31 cellular contexts compared by ENCODE assay signal in genomic region chrX:84223261-84223660, GRCh38.
"Had no signal": no experiment of that assay in that cellular context is flagged by ENCODE, and none has a peak within 500 bp of the region (broad histone marks: within the 10 kb centered on the region; RNA-seq: fewer than 3 reads in every experiment).

No MANE protein-coding gene starts in this region.

- H3K27ac ChIP-seq: ascending aorta, cardiac muscle cell, coronary artery, VCaP had no signal

- H3K27me3 ChIP-seq: ascending aorta, cardiac muscle cell had no signal

- FAIRE-seq: bronchial epithelial cell, TTC549 had no signal

- H3K9me3 ChIP-seq: ascending aorta had no signal

- ATAC-seq: activated CD8-positive, alpha-beta memory T cell treated with anti-CD3 and anti-CD28 coated beads, Interleukin-2, amount 10 ng/mL, durations not matched to agents 7 days and 5 days; activated CD8-positive, alpha-beta T cell treated with anti-CD3 and anti-CD28 coated beads, Interleukin-2, amount 10 ng/mL, durations not matched to agents 7 days and 5 days; activated naive CD8-positive, alpha-beta T cell treated with anti-CD3 and anti-CD28 coated beads, Interleukin-2, amount 50 U/mL, for 24 hours had no signal

- H3K4me1 ChIP-seq: ascending aorta had no signal

- H3K36me3 ChIP-seq: ascending aorta, cardiac muscle cell had no signal

- H3K4me3 ChIP-seq: ascending aorta, cardiac muscle cell, coronary artery had no signal

- DNase-seq: activated B cell treated with CpG ODN at 0.5 μM for 24 hours; activated CD4-positive, alpha-beta memory T cell treated with anti-CD3 and anti-CD28 coated beads, Interleukin-2, amount 10 ng/mL, durations not matched to agents 7 days and 5 days; activated CD4-positive, alpha-beta T cell treated with anti-CD3 and anti-CD28 coated beads for 4 hours; activated CD4-positive, alpha-beta T cell treated with anti-CD3 and anti-CD28 coated beads, Interleukin-2, amount 10 ng/mL, durations not matched to agents 24 days and 14 days; activated CD4-positive, alpha-beta T cell treated with anti-CD3 and anti-CD28 coated beads, Interleukin-2, amount 50 U/mL, for 1 hour; activated CD4-positive, alpha-beta T cell treated with anti-CD3 and anti-CD28 coated beads, Interleukin-2, amount 50 U/mL, for 48 hours; activated CD4-positive, CD25-positive, alpha-beta regulatory T cell treated with anti-CD3 and anti-CD28 coated beads, Interleukin-2, amount 50 U/mL, for 72 hours; activated CD8-positive, alpha-beta memory T cell treated with anti-CD3 and anti-CD28 coated beads for 24 hours; activated CD8-positive, alpha-beta memory T cell treated with anti-CD3 and anti-CD28 coated beads, Interleukin-2, amount 10 ng/mL, durations not matched to agents 7 days and 5 days; activated CD8-positive, alpha-beta memory T cell treated with anti-CD3 and anti-CD28 coated beads, Interleukin-2, amount 50 U/mL, for 48 hours; activated CD8-positive, alpha-beta T cell treated with anti-CD3 and anti-CD28 coated beads, Interleukin-2, amount 10 ng/mL, durations not matched to agents 7 days and 5 days; activated effector memory CD4-positive, alpha-beta T cell treated with Interleukin-2 at 50 U/mL for 16 hours; activated gamma-delta T cell; activated naive CD4-positive, alpha-beta T cell treated with anti-CD3 and anti-CD28 coated beads, Interleukin-2, amount 10 ng/mL, durations not matched to agents 7 days and 5 days; activated naive CD4-positive, alpha-beta T cell treated with Interleukin-2 at 50 U/mL for 16 hours; activated naive CD8-positive, alpha-beta T cell treated with anti-CD3 and anti-CD28 coated beads, Interleukin-2, amount 10 ng/mL, durations not matched to agents 7 days and 5 days; activated naive CD8-positive, alpha-beta T cell treated with anti-CD3 and anti-CD28 coated beads, Interleukin-2, amount 50 U/mL, for 24 hours; activated T-cell treated with anti-CD3 and anti-CD28 coated beads, Interleukin-2, amount 50 U/mL, for 24 hours; activated T-cell treated with anti-CD3 and anti-CD28 coated beads, Interleukin-2, amount 50 U/mL, for 48 hours; amygdala; anterior cingulate cortex; caudate nucleus; cerebellar nuclear complex; T-helper 2 cell; T-helper 9 cell had no signal
